ENCODE assay signal across 8 cellular contexts in genomic region chr14:46782281-46782680, GRCh38.
"Had no signal": no experiment of that assay in that cellular context is flagged by ENCODE, and none has a peak within 500 bp of the region (broad histone marks: within the 10 kb centered on the region; RNA-seq: fewer than 3 reads in every experiment).

No MANE protein-coding gene starts in this region.

- DNase-seq: H9, KBM-7 had no signal

- H3K4me3 ChIP-seq: GM23338 had no signal

- ATAC-seq: GM23338, HCT116 had no signal

- H3K4me2 ChIP-seq: GM23338, KMS-11 had no signal

- H3K27ac ChIP-seq: KMS-11 had no signal

- H2AFZ ChIP-seq: GM23338 had no signal

- H3K9ac ChIP-seq: KMS-11 had no signal

- FAIRE-seq: H1, H54, HTR-8/SVneo had no signal
